ENCODE assay signal across 18 cellular contexts in the genomic region with DNA sequence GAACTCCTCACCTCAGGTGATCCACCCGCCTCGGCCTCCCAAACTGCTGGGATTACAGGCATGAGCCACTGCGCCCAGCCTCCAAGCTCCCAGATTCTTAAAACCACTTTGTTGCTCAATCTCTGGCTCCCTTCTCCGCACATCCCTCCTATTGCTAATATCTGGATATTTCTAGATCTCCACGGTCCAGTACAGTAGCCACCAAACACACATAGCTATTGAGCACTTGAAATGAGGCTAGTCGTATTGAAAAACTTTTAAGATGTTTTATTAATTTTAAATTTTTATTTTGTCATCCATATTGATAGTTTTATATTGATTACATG. TPM values are rescaled to one million over a fixed set of nuclear protein-coding genes. Genes with fewer than 3 reads are reported as not detected.
"Had no signal": no experiment of that assay in that cellular context is flagged by ENCODE, and none has a peak within 500 bp of the region (broad histone marks: within the 10 kb centered on the region; RNA-seq: fewer than 3 reads in every experiment).

No MANE protein-coding gene starts in this region.

- H3K9ac ChIP-seq: neural progenitor cell had no signal

- H3K27ac ChIP-seq: colonic mucosa, neural progenitor cell, suprapubic skin had no signal

- H3K9me3 ChIP-seq: colonic mucosa, gastrocnemius medialis, heart right ventricle, ovary, right atrium auricular region, suprapubic skin, thyroid gland, upper lobe of left lung, uterus had no signal

- H3K4me2 ChIP-seq: neural progenitor cell, smooth muscle cell had no signal

- H3K4me3 Mint-ChIP-seq: endodermal cell; natural killer cell treated with Interleukin-12 subunit alpha and Interleukin-12 subunit beta and Interleukin-15 and Interleukin-18, amount 100 ng/mL, for 72 hours; neural progenitor cell had no signal

- H3K4me3 ChIP-seq: colonic mucosa, gastrocnemius medialis, heart right ventricle, neural progenitor cell, ovary, right atrium auricular region, smooth muscle cell, suprapubic skin, thyroid gland, upper lobe of left lung, uterus had no signal

- H3K36me3 ChIP-seq: colonic mucosa, gastrocnemius medialis, heart right ventricle, neural progenitor cell, ovary, right atrium auricular region, suprapubic skin, thyroid gland, upper lobe of left lung, uterus had no signal

- H3K9me3 Mint-ChIP-seq: endodermal cell; natural killer cell treated with Interleukin-12 subunit alpha and Interleukin-12 subunit beta and Interleukin-15 and Interleukin-18, amount 100 ng/mL, for 72 hours; neural progenitor cell had no signal

- H3K27me3 ChIP-seq: colonic mucosa, gastrocnemius medialis, heart right ventricle, neural progenitor cell, ovary, right atrium auricular region, suprapubic skin, thyroid gland, upper lobe of left lung, uterus had no signal

- H3K27me3 Mint-ChIP-seq: natural killer cell treated with Interleukin-12 subunit alpha and Interleukin-12 subunit beta and Interleukin-15 and Interleukin-18, amount 100 ng/mL, for 72 hours had no signal

- H3K36me3 Mint-ChIP-seq: natural killer cell treated with Interleukin-12 subunit alpha and Interleukin-12 subunit beta and Interleukin-15 and Interleukin-18, amount 100 ng/mL, for 72 hours; neural progenitor cell had no signal

- H3K4me1 ChIP-seq: colonic mucosa had no signal

RNA-seq across cellular contexts. Expression of a gene that starts 44.3 kb away (rescaled TPM):
- total RNA-seq: dermis microvascular lymphatic vessel endothelial cell; endodermal cell; endothelial cell of umbilical vein; fibroblast of villous mesenchyme; lower leg skin; myocyte; natural killer cell treated with Interleukin-12 subunit alpha and Interleukin-12 subunit beta and Interleukin-15 and Interleukin-18, amount 100 ng/mL, for 72 hours; smooth muscle cell; suprapubic skin; thyroid gland; upper lobe of left lung had no signal
- polyA plus RNA-seq: endothelial cell of umbilical vein had no signal
